19 cellular contexts compared by ENCODE assay signal in genomic region chr9:114263853-114264510, GRCh38. TPM values are rescaled to one million over a fixed set of nuclear protein-coding genes. Genes with fewer than 3 reads are reported as not detected.
DNase-seq lines count a peak whose midpoint lies in the region; ATAC-seq and TF ChIP-seq lines count a peak whose summit lies in the region.
"Had no signal": no experiment of that assay in that cellular context is flagged by ENCODE, and none has a peak within 500 bp of the region (broad histone marks: within the 10 kb centered on the region; RNA-seq: fewer than 3 reads in every experiment).

No MANE protein-coding gene starts in this region.

- ATAC-seq in activated CD4-positive, alpha-beta T cell treated with anti-CD3 and anti-CD28 coated beads for 36 hours = no peak
- no peak for ATAC-seq in activated CD4-positive, CD25-positive, alpha-beta regulatory T cell treated with anti-CD3 and anti-CD28 coated beads, Interleukin-2, amount 50 U/mL, for 24 hours
- ATAC-seq in HG02763 (IDR thresholded peaks at IDR 0.05; ENCODE audit: unreplicated experiment) = no peak

- no peaks in the 10 kb centered on the region for H3K4me1 Mint-ChIP-seq in activated CD4-positive, alpha-beta T cell treated with anti-CD3 and anti-CD28 coated beads for 36 hours
- H3K4me1 Mint-ChIP-seq in brain = peaks cover 17% of the 10 kb centered on the region

- H3K4me3 ChIP-seq in transverse colon = no peak overlapping the region
- H3K4me3 ChIP-seq: tibial nerve had no signal

- no peak overlapping the region for H3K27ac Mint-ChIP-seq in activated CD4-positive, alpha-beta T cell treated with anti-CD3 and anti-CD28 coated beads for 36 hours
- H3K27ac Mint-ChIP-seq in brain = peak overlapping the region in 2 of 5 experiments; percentile 24 to 60

- no peaks in the 10 kb centered on the region for H3K9me3 Mint-ChIP-seq in activated CD4-positive, alpha-beta T cell treated with anti-CD3 and anti-CD28 coated beads for 36 hours (ENCODE audit: low read depth)
- H3K9me3 Mint-ChIP-seq in brain = no peaks in the 10 kb centered on the region

- H3K4me3 Mint-ChIP-seq in activated CD4-positive, alpha-beta T cell treated with anti-CD3 and anti-CD28 coated beads for 36 hours = no peak overlapping the region
- no peak overlapping the region for H3K4me3 Mint-ChIP-seq in brain

- H3K36me3 ChIP-seq in transverse colon = no peaks in the 10 kb centered on the region

- TF ChIP-seq CTCF in brain (conservative IDR thresholded peaks at IDR 0.05) = peak; percentile 62 to 74
- TF ChIP-seq CTCF in transverse colon (IDR thresholded peaks at IDR 0.05) = peak in 3 of 5 experiments; percentile 7 to 13 (median 7)

- no peak for TF ChIP-seq EP300 in transverse colon (IDR thresholded peaks at IDR 0.05; ENCODE audit: low read depth)

- H3K4me1 ChIP-seq in transverse colon = no peaks in the 10 kb centered on the region

- TF ChIP-seq POLR2A in transverse colon (IDR thresholded peaks at IDR 0.05) = no peak

- in situ Hi-C loops in transverse colon (cut with MboI; ENCODE audit: low pct_ligation_motif_present in 1 of 4, low pct_unique_long_range_greater_than_20kb in 1 of 4, low sequenced_read_pairs in 3 of 4) = no loop called here

- peak; percentile 13 for DNase-seq in activated CD4-positive, alpha-beta T cell treated with anti-CD3 and anti-CD28 coated beads for 36 hours
- no peak for DNase-seq in activated CD4-positive, alpha-beta T cell treated with anti-CD3 and anti-CD28 coated beads for 4 hours
- DNase-seq in left kidney (ENCODE audit: low read depth, low spot score) = peak; percentile 63
- no peak for DNase-seq in transverse colon
- no peak for DNase-seq in glomerular visceral epithelial cell (ENCODE audit: extremely low spot score)
- DNase-seq: activated naive CD4-positive, alpha-beta T cell treated with anti-CD3 and anti-CD28 coated beads, Interleukin-2, amount 50 U/mL, for 16 hours; kidney glomerular epithelial cell; NCI-H2107; OCI-M1; stimulated activated CD4-positive, alpha-beta T cell treated with anti-CD3 and anti-CD28 coated beads, Interleukin-12 subunit alpha, Interleukin-12 subunit beta, amount 100 ng/mL, for 4 hours had no signal

- WGBS in transverse colon (ENCODE audit: low coverage in 1 of 2), 2 donors = 69% methylated on average over 19 of the region's 21 CpGs; no CpG with 5 or more reads in 1 of the 2 donors

- H3K9me3 ChIP-seq in transverse colon = no peaks in the 10 kb centered on the region
- H3K9me3 ChIP-seq: tibial nerve had no signal

- H3K27ac ChIP-seq in transverse colon = no peak overlapping the region

- CTCF ChIA-PET in activated CD4-positive, alpha-beta T cell treated with anti-CD3 and anti-CD28 coated beads for 36 hours (lab: Charles Lee) = interaction anchor here (0.6 kb wide), 1 partner anchor 76 kb away, joined by 3 read pairs; no protein-coding TSS in a partner anchor

- no peaks in the 10 kb centered on the region for H3K27me3 ChIP-seq in transverse colon
- H3K27me3 ChIP-seq: tibial nerve had no signal

- no peaks in the 10 kb centered on the region for H3K36me3 Mint-ChIP-seq in activated CD4-positive, alpha-beta T cell treated with anti-CD3 and anti-CD28 coated beads for 36 hours (ENCODE audit: low read depth)
- H3K36me3 Mint-ChIP-seq in brain = no peaks in the 10 kb centered on the region

- intact Hi-C loops in activated CD4-positive, alpha-beta T cell treated with anti-CD3 and anti-CD28 coated beads for 36 hours (cut with DNase I, micrococcal nuclease) = no loop called here
- intact Hi-C loops in transverse colon (cut with DNase I; ENCODE audit: low total_unique reads) = no loop called here

- H3K27me3 Mint-ChIP-seq in activated CD4-positive, alpha-beta T cell treated with anti-CD3 and anti-CD28 coated beads for 36 hours = no peaks in the 10 kb centered on the region
- no peaks in the 10 kb centered on the region for H3K27me3 Mint-ChIP-seq in brain

- POLR2A ChIA-PET in activated CD4-positive, alpha-beta T cell treated with anti-CD3 and anti-CD28 coated beads for 36 hours (lab: Charles Lee) = no interaction called here

RNA-seq across cellular contexts. Expression of gene ORM1, which starts 58.9 kb away (rescaled TPM):
- not detected for total RNA-seq in activated CD4-positive, alpha-beta T cell treated with anti-CD3 and anti-CD28 coated beads for 36 hours
- polyA plus RNA-seq in brain (ENCODE audit: insufficient read depth, low read depth, low replicate concordance) = 3.2 TPM
- not detected for total RNA-seq in transverse colon
- total RNA-seq: activated CD8-positive, alpha-beta memory T cell treated with anti-CD3 and anti-CD28 coated beads for 36 hours; Daoy; LHCN-M2; T-helper 2 cell treated with Interferon-gamma antibody and Interleukin-4, amounts not matched to agents 100 ng/mL and 5 ng/mL, for 36 hours; tibial nerve had no signal
- polyA plus RNA-seq: neural cell had no signal

Comparison
In these comparisons a context has a peak if more than half of its experiments do, and no peak if none do; other contexts are left out.
1. DNase-seq: peak in activated CD4-positive, alpha-beta T cell treated with anti-CD3 and anti-CD28 coated beads for 36 hours (single experiment) and left kidney (single experiment); none in activated CD4-positive, alpha-beta T cell treated with anti-CD3 and anti-CD28 coated beads for 4 hours (0 of 2), transverse colon (single experiment) and glomerular visceral epithelial cell (single experiment).